In genomic region chr1:105362438-105362837, GRCh38 we compare ENCODE assay signal across 34 cellular contexts.
"Had no signal": no experiment of that assay in that cellular context is flagged by ENCODE, and none has a peak within 500 bp of the region (broad histone marks: within the 10 kb centered on the region; RNA-seq: fewer than 3 reads in every experiment).

No MANE protein-coding gene starts in this region.

- H3K27ac Mint-ChIP-seq: activated CD4-positive, alpha-beta memory T cell treated with anti-CD3 and anti-CD28 coated beads for 36 hours; activated CD4-positive, alpha-beta T cell treated with anti-CD3 and anti-CD28 coated beads for 36 hours; activated CD4-positive, alpha-beta T cell treated with anti-CD3 and anti-CD28 coated beads, Interleukin-2, amount 10 ng/mL, durations not matched to agents 24 days and 14 days; activated CD8-positive, alpha-beta memory T cell treated with anti-CD3 and anti-CD28 coated beads, Interleukin-2, amount 10 ng/mL, durations not matched to agents 7 days and 5 days; activated CD8-positive, alpha-beta T cell treated with anti-CD3 and anti-CD28 coated beads, Interleukin-2, amount 10 ng/mL, durations not matched to agents 7 days and 5 days; activated naive CD4-positive, alpha-beta T cell treated with anti-CD3 and anti-CD28 coated beads, Interleukin-2, amount 10 ng/mL, durations not matched to agents 7 days and 5 days; activated naive CD4-positive, alpha-beta T cell treated with anti-CD3 and anti-CD28 coated beads, Interleukin-2, amount 50 U/mL, for 72 hours; activated naive CD8-positive, alpha-beta T cell treated with anti-CD3 and anti-CD28 coated beads, Interleukin-2, amount 10 ng/mL, durations not matched to agents 7 days and 5 days; activated T-cell treated with anti-CD3 and anti-CD28 coated beads, Interleukin-2, amount 50 U/mL, for 72 hours; brain; T-helper 17 cell; T-helper 2 cell treated with Interferon-gamma antibody and Interleukin-4, amounts not matched to agents 5 μg/mL and 100 μg/mL, for 36 hours had no signal

- H3K4me1 Mint-ChIP-seq: activated CD4-positive, alpha-beta T cell treated with anti-CD3 and anti-CD28 coated beads for 36 hours; activated CD4-positive, alpha-beta T cell treated with anti-CD3 and anti-CD28 coated beads, Interleukin-2, amount 10 ng/mL, durations not matched to agents 24 days and 14 days; activated CD8-positive, alpha-beta memory T cell treated with anti-CD3 and anti-CD28 coated beads, Interleukin-2, amount 10 ng/mL, durations not matched to agents 7 days and 5 days; activated naive CD4-positive, alpha-beta T cell treated with anti-CD3 and anti-CD28 coated beads, Interleukin-2, amount 10 ng/mL, durations not matched to agents 7 days and 5 days; activated naive CD8-positive, alpha-beta T cell treated with anti-CD3 and anti-CD28 coated beads, Interleukin-2, amount 10 ng/mL, durations not matched to agents 7 days and 5 days; brain; T-helper 17 cell had no signal

- H3K9me3 ChIP-seq: ascending aorta, colonic mucosa, esophagus muscularis mucosa, gastrocnemius medialis had no signal

- H3K36me3 Mint-ChIP-seq: activated CD4-positive, alpha-beta memory T cell treated with anti-CD3 and anti-CD28 coated beads for 36 hours; activated CD8-positive, alpha-beta memory T cell treated with anti-CD3 and anti-CD28 coated beads, Interleukin-2, amount 10 ng/mL, durations not matched to agents 7 days and 5 days; activated naive CD4-positive, alpha-beta T cell treated with anti-CD3 and anti-CD28 coated beads, Interleukin-2, amount 10 ng/mL, durations not matched to agents 7 days and 5 days; activated naive CD4-positive, alpha-beta T cell treated with anti-CD3 and anti-CD28 coated beads, Interleukin-2, amount 50 U/mL, for 72 hours; activated naive CD8-positive, alpha-beta T cell treated with anti-CD3 and anti-CD28 coated beads, Interleukin-2, amount 10 ng/mL, durations not matched to agents 7 days and 5 days; brain had no signal

- H3K4me1 ChIP-seq: ascending aorta, breast epithelium, colonic mucosa, esophagus muscularis mucosa, gastrocnemius medialis, heart left ventricle had no signal

- H3K36me3 ChIP-seq: ascending aorta, breast epithelium, cardiac muscle cell, colonic mucosa, esophagus muscularis mucosa, gastrocnemius medialis, heart left ventricle, WERI-Rb-1 had no signal

- H3K27ac ChIP-seq: ascending aorta, breast epithelium, cardiac muscle cell, colonic mucosa, esophagus muscularis mucosa, foreskin keratinocyte, gastrocnemius medialis, heart left ventricle, WERI-Rb-1 had no signal

- ATAC-seq: activated CD4-positive, alpha-beta T cell treated with anti-CD3 and anti-CD28 coated beads for 36 hours; activated CD8-positive, alpha-beta memory T cell treated with anti-CD3 and anti-CD28 coated beads, Interleukin-2, amount 10 ng/mL, durations not matched to agents 7 days and 5 days; activated CD8-positive, alpha-beta T cell treated with anti-CD3 and anti-CD28 coated beads, Interleukin-2, amount 10 ng/mL, durations not matched to agents 7 days and 5 days; activated naive CD4-positive, alpha-beta T cell treated with anti-CD3 and anti-CD28 coated beads, Interleukin-2, amount 50 U/mL, for 72 hours; activated T-cell treated with anti-CD3 and anti-CD28 coated beads, Interleukin-2, amount 50 U/mL, for 72 hours; foreskin keratinocyte; gastrocnemius medialis; heart left ventricle; T-helper 17 cell had no signal

- H3K4me3 Mint-ChIP-seq: activated CD4-positive, alpha-beta memory T cell treated with anti-CD3 and anti-CD28 coated beads for 36 hours; activated CD4-positive, alpha-beta T cell treated with anti-CD3 and anti-CD28 coated beads for 36 hours; activated CD4-positive, alpha-beta T cell treated with anti-CD3 and anti-CD28 coated beads, Interleukin-2, amount 10 ng/mL, durations not matched to agents 24 days and 14 days; activated CD8-positive, alpha-beta memory T cell treated with anti-CD3 and anti-CD28 coated beads, Interleukin-2, amount 10 ng/mL, durations not matched to agents 7 days and 5 days; activated CD8-positive, alpha-beta T cell treated with anti-CD3 and anti-CD28 coated beads, Interleukin-2, amount 10 ng/mL, durations not matched to agents 7 days and 5 days; activated naive CD4-positive, alpha-beta T cell treated with anti-CD3 and anti-CD28 coated beads, Interleukin-2, amount 10 ng/mL, durations not matched to agents 7 days and 5 days; activated naive CD8-positive, alpha-beta T cell treated with anti-CD3 and anti-CD28 coated beads, Interleukin-2, amount 10 ng/mL, durations not matched to agents 7 days and 5 days; activated T-cell treated with anti-CD3 and anti-CD28 coated beads, Interleukin-2, amount 50 U/mL, for 72 hours; brain; T-helper 17 cell; T-helper 2 cell treated with Interferon-gamma antibody and Interleukin-4, amounts not matched to agents 5 μg/mL and 100 μg/mL, for 36 hours had no signal

- H3K4me3 ChIP-seq: ascending aorta, breast epithelium, cardiac muscle cell, colonic mucosa, esophagus muscularis mucosa, gastrocnemius medialis, heart left ventricle had no signal

- H3K27me3 Mint-ChIP-seq: activated CD4-positive, alpha-beta memory T cell treated with anti-CD3 and anti-CD28 coated beads for 36 hours; activated CD4-positive, alpha-beta T cell treated with anti-CD3 and anti-CD28 coated beads for 36 hours; activated CD4-positive, alpha-beta T cell treated with anti-CD3 and anti-CD28 coated beads, Interleukin-2, amount 10 ng/mL, durations not matched to agents 24 days and 14 days; activated CD8-positive, alpha-beta memory T cell treated with anti-CD3 and anti-CD28 coated beads, Interleukin-2, amount 10 ng/mL, durations not matched to agents 7 days and 5 days; activated naive CD4-positive, alpha-beta T cell treated with anti-CD3 and anti-CD28 coated beads, Interleukin-2, amount 10 ng/mL, durations not matched to agents 7 days and 5 days; activated naive CD8-positive, alpha-beta T cell treated with anti-CD3 and anti-CD28 coated beads, Interleukin-2, amount 10 ng/mL, durations not matched to agents 7 days and 5 days; brain; T-helper 17 cell had no signal

- DNase-seq: activated CD4-positive, alpha-beta memory T cell treated with anti-CD3 and anti-CD28 coated beads for 36 hours; activated CD4-positive, alpha-beta T cell treated with anti-CD3 and anti-CD28 coated beads for 36 hours; activated CD4-positive, alpha-beta T cell treated with anti-CD3 and anti-CD28 coated beads, Interleukin-2, amount 10 ng/mL, durations not matched to agents 24 days and 14 days; activated CD4-positive, CD25-positive, alpha-beta regulatory T cell; activated CD4-positive, CD25-positive, alpha-beta regulatory T cell treated with anti-CD3 and anti-CD28 coated beads, Interleukin-2, amount 50 U/mL, for 72 hours; activated CD8-positive, alpha-beta memory T cell treated with anti-CD3 and anti-CD28 coated beads, Interleukin-2, amount 10 ng/mL, durations not matched to agents 7 days and 5 days; activated CD8-positive, alpha-beta memory T cell treated with anti-CD3 and anti-CD28 coated beads, Interleukin-2, amount 50 U/mL, for 4 hours; activated CD8-positive, alpha-beta T cell treated with anti-CD3 and anti-CD28 coated beads, Interleukin-2, amount 10 ng/mL, durations not matched to agents 7 days and 5 days; activated gamma-delta T cell; activated naive CD4-positive, alpha-beta T cell; activated naive CD4-positive, alpha-beta T cell treated with anti-CD3 and anti-CD28 coated beads, Interleukin-2, amount 10 ng/mL, durations not matched to agents 7 days and 5 days; activated naive CD8-positive, alpha-beta T cell treated with anti-CD3 and anti-CD28 coated beads, Interleukin-2, amount 10 ng/mL, durations not matched to agents 7 days and 5 days; activated T-cell treated with anti-CD3 and anti-CD28 coated beads, Interleukin-2, amount 50 U/mL, for 1 hour; activated T-cell treated with anti-CD3 and anti-CD28 coated beads, Interleukin-2, amount 50 U/mL, for 72 hours; central memory CD4-positive, alpha-beta T cell; cerebellar nuclear complex; colonic mucosa; effector CD8-positive, alpha-beta T cell; erythroblast; foreskin keratinocyte; gastrocnemius medialis; glutamatergic neuron; heart left ventricle; T-helper 1 cell; T-helper 17 cell; T1000; WERI-Rb-1 had no signal

- H3K27me3 ChIP-seq: ascending aorta, breast epithelium, cardiac muscle cell, colonic mucosa, esophagus muscularis mucosa, foreskin keratinocyte, gastrocnemius medialis, heart left ventricle had no signal
